8 cellular contexts compared by ENCODE assay signal in genomic region chr20:41617931-41618806, GRCh38. TPM values are rescaled to one million over a fixed set of nuclear protein-coding genes. Genes with fewer than 3 reads are reported as not detected.
DNase-seq lines count a peak whose midpoint lies in the region; TF ChIP-seq lines count a peak whose summit lies in the region.

TSS of gene CHD6 (minus strand) at chr20:41618377. CDS start at chr20:41551337, 67,040 bp downstream.

- no peaks in the 10 kb centered on the region for H3K36me3 ChIP-seq in suprapubic skin

- peaks cover 39% of the 10 kb centered on the region for H3K4me1 ChIP-seq in suprapubic skin

- H3K9me3 ChIP-seq in suprapubic skin, result no peaks in the 10 kb centered on the region

- CTCF ChIA-PET in activated naive CD4-positive, alpha-beta T cell treated with anti-CD3 and anti-CD28 coated beads for 36 hours (lab: Charles Lee), result interaction anchor here (1.1 kb wide), 1 partner anchor 175 kb away, joined by 3 read pairs; no protein-coding TSS in a partner anchor

- H3K4me3 Mint-ChIP-seq in activated naive CD4-positive, alpha-beta T cell treated with anti-CD3 and anti-CD28 coated beads for 36 hours, result peak within 1 kb of the TSS; percentile 85

- H3K27me3 ChIP-seq in suprapubic skin, result no peaks in the 10 kb centered on the region

- peak within 1 kb of the TSS; percentile 68 for H3K27ac Mint-ChIP-seq in activated naive CD4-positive, alpha-beta T cell treated with anti-CD3 and anti-CD28 coated beads for 36 hours

- H3K27me3 Mint-ChIP-seq in activated naive CD4-positive, alpha-beta T cell treated with anti-CD3 and anti-CD28 coated beads for 36 hours (ENCODE audit: low read depth), result no peaks in the 10 kb centered on the region

- TF ChIP-seq CTCF in HFF-Myc (IDR thresholded peaks at IDR 0.05; ENCODE audit: low read depth, low read length, missing control alignments) (no peak), suprapubic skin (IDR thresholded peaks at IDR 0.05) (no peak)

- peak; percentile 95 for DNase-seq in GF-D8 (lab: John Stamatoyannopoulos, UW)
- DNase-seq in HFF-Myc (ENCODE audit: extremely low read depth, low read depth), result peak; percentile 98
- DNase-seq in NAMALWA (ENCODE audit: low spot score), result peak; percentile 99
- DNase-seq in SK-N-DZ (ENCODE audit: low spot score), result peak; percentile 100
- peak; percentile 100 for DNase-seq in activated naive CD4-positive, alpha-beta T cell treated with anti-CD3 and anti-CD28 coated beads for 36 hours
- peak; percentile 99 for DNase-seq in globus pallidus (ENCODE audit: low spot score)
- peak; percentile 76 to 100 (median 99) for DNase-seq in nucleus accumbens (lab: John Stamatoyannopoulos, UW)
- peak; percentile 99 for DNase-seq in suprapubic skin (ENCODE audit: low spot score in 2 of 2)

- H3K9me3 Mint-ChIP-seq in activated naive CD4-positive, alpha-beta T cell treated with anti-CD3 and anti-CD28 coated beads for 36 hours, result no peaks in the 10 kb centered on the region

- no peak for TF ChIP-seq EP300 in suprapubic skin (IDR thresholded peaks at IDR 0.05)

- H3K4me3 ChIP-seq in HFF-Myc (replicated peaks; ENCODE audit: low read depth, low read length), result peak within 1 kb of the TSS; percentile 77
- peak within 1 kb of the TSS; percentile 92 for H3K4me3 ChIP-seq in suprapubic skin

- peaks cover 39% of the 10 kb centered on the region for H3K4me1 Mint-ChIP-seq in activated naive CD4-positive, alpha-beta T cell treated with anti-CD3 and anti-CD28 coated beads for 36 hours (ENCODE audit: low read depth)

- peaks cover 1% of the 10 kb centered on the region for H3K36me3 Mint-ChIP-seq in activated naive CD4-positive, alpha-beta T cell treated with anti-CD3 and anti-CD28 coated beads for 36 hours (ENCODE audit: low read depth)

- peak in 1 of 2 donors; percentile 51 for TF ChIP-seq POLR2A in suprapubic skin (IDR thresholded peaks at IDR 0.05)

- WGBS in suprapubic skin, result under 1% methylated on average over 26 of the region's 98 CpGs

- peak within 1 kb of the TSS; percentile 96 for H3K27ac ChIP-seq in suprapubic skin

- intact Hi-C loops in activated naive CD4-positive, alpha-beta T cell treated with anti-CD3 and anti-CD28 coated beads for 36 hours (cut with micrococcal nuclease), result loop anchor here (1.0 to 10.0 kb wide), 7 partner anchors 75 to 1977 kb away; partner anchors contain the start of genes IFT52, LPIN3, PLCG1 and SRSF6

RNA-seq across cellular contexts. Expression of gene CHD6, which starts in this region (rescaled TPM):
- 16.1 and 20.2 TPM in 2 replicates for polyA plus RNA-seq in SK-N-DZ (2014; cell fraction: cytosol; rRNA removed)
- 66.9 and 111 TPM in 2 replicates for polyA plus RNA-seq in SK-N-DZ (2014; cell fraction: nucleus; rRNA removed)
- total RNA-seq in activated naive CD4-positive, alpha-beta T cell treated with anti-CD3 and anti-CD28 coated beads for 36 hours, result 10 to 100 TPM; 30.1 to 31.8 TPM
- 10 to 100 TPM; 24.7 to 89.7 (median 36.6) TPM for total RNA-seq in suprapubic skin

Comparison
In these comparisons a context has a peak if more than half of its experiments do, and no peak if none do; other contexts are left out.
1. Peak in every context shown above with its lines: DNase-seq, H3K4me3 ChIP-seq and H3K27ac ChIP-seq.